Comparison of ENCODE assay signal across 9 cellular contexts in the genomic region with DNA sequence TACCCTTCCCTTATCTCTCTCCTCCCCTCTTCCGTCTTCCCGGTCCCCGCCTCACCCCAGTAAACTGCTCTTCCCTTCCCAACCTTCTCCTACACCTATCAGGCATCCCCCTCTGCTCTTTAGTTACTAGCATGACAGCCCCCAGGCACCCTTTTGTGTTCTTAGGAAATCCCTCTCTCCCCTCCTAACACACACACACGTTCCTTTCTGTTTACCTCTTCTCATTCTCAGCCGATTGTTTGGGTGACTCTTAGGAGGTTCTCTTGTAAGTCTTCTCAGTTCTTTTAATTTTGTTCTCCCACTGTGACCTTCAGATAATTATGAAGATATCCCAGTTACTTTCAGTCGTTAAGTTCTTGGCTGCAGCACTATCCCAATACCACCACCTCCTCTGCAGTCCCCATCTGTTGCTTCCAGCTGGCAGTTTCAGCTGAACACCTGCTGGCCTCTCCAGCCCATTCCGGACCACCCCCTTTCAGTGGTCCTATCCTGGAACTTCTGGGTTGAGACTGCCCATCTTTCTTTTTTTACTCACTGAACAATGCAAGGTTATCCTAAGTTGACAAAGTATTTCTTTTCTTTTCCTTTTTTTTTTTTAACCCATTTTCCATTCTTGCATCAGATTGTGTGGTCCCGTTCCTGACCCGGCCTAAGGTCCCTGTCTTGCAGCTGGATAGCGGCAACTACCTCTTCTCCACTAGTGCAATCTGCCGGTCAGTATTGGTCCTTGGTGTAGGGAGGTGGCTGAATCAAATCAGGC. TPM values are rescaled to one million over a fixed set of nuclear protein-coding genes. Genes with fewer than 3 reads are reported as not detected.
DNase-seq lines count a peak whose midpoint lies in the region; ATAC-seq and TF ChIP-seq lines count a peak whose summit lies in the region.
"Had no signal": no experiment of that assay in that cellular context is flagged by ENCODE, and none has a peak within 500 bp of the region (broad histone marks: within the 10 kb centered on the region; RNA-seq: fewer than 3 reads in every experiment).

No MANE protein-coding gene starts in this region.

- H3K27me3 ChIP-seq in NT2/D1 (ENCODE audit: insufficient read depth, insufficient read length) = no peaks in the 10 kb centered on the region
- H3K27me3 ChIP-seq in osteoblast (ENCODE audit: insufficient read depth, low read length) = no peaks in the 10 kb centered on the region

- DNase-seq in NT2/D1 (ENCODE audit: low read depth, low spot score) (no peak), epithelial cell of esophagus (ENCODE audit: low read depth) (no peak), osteoblast (ENCODE audit: insufficient read length, low spot score, missing footprints) (no peak), NCI-H2081 (lab: John Stamatoyannopoulos, UW) (no peak), NK-92 (lab: John Stamatoyannopoulos, UW; ENCODE audit: unreplicated experiment) (no peak)
- no peak for DNase-seq in activated effector memory CD4-positive, alpha-beta T cell treated with anti-CD3 and anti-CD28 coated beads, Interleukin-2, amount 50 U/mL, for 16 hours

- no peak for ATAC-seq in HG02852 (IDR thresholded peaks at IDR 0.05; ENCODE audit: unreplicated experiment)

- peak overlapping the region; percentile 90 for H2AFZ ChIP-seq in osteoblast (ENCODE audit: low read length)

- H3K79me2 ChIP-seq in osteoblast (ENCODE audit: insufficient read depth, low read length) = peaks cover 42% of the 10 kb centered on the region

- H3K9ac ChIP-seq in NT2/D1 (ENCODE audit: insufficient read length, low read depth) = peak overlapping the region; percentile 99

- H3K9me3 ChIP-seq in NT2/D1 (ENCODE audit: insufficient read depth, low read length) (no peaks in the 10 kb centered on the region; the same call in 1 of the 2 replicates), osteoblast (ENCODE audit: low read depth, low read length) (no peaks in the 10 kb centered on the region)

- H3K4me1 ChIP-seq in NT2/D1 (ENCODE audit: insufficient read depth, insufficient read length) (peaks cover 9% of the 10 kb centered on the region), osteoblast (ENCODE audit: insufficient read depth, low read length) (peaks cover 9% of the 10 kb centered on the region)

- H3K27ac ChIP-seq in osteoblast (ENCODE audit: low read depth, low read length) = peak overlapping the region; percentile 81

- H3K36me3 ChIP-seq in NT2/D1 (ENCODE audit: insufficient read depth, insufficient read length, low read length) (peaks cover 45% of the 10 kb centered on the region), osteoblast (ENCODE audit: insufficient read depth, low read length) (peaks cover 34% of the 10 kb centered on the region)

- H3K4me2 ChIP-seq in osteoblast (ENCODE audit: insufficient read depth, low read length) = peak overlapping the region; percentile 87

- H3K4me3 ChIP-seq in GM12875 (ENCODE audit: low read depth, low read length) (peak overlapping the region; percentile 95), NT2/D1 (ENCODE audit: insufficient read length, low read depth) (peak overlapping the region; percentile 98), epithelial cell of esophagus (ENCODE audit: low read length) (peak overlapping the region; percentile 90), osteoblast (ENCODE audit: insufficient read depth, low read length) (peak overlapping the region; percentile 94)

- no peak for TF ChIP-seq CTCF in GM12875 (IDR thresholded peaks at IDR 0.05; ENCODE audit: borderline replicate concordance, insufficient read depth, low read depth, low read length)
- no peak for TF ChIP-seq CTCF in epithelial cell of esophagus (IDR thresholded peaks at IDR 0.05; ENCODE audit: insufficient read depth, low read depth, low read length, missing control alignments)
- TF ChIP-seq CTCF in osteoblast (IDR thresholded peaks at IDR 0.05; ENCODE audit: extremely low read depth, low read depth, low read length) = no peak

- peaks cover 12% of the 10 kb centered on the region for H4K20me1 ChIP-seq in osteoblast (ENCODE audit: insufficient read depth, low read length)

RNA-seq across cellular contexts. Expression of a gene that starts 0.7 kb away (rescaled TPM):
- total RNA-seq in osteoblast = 171 and 187 TPM in 2 replicates

RNA-seq across cellular contexts. Expression of a gene that starts 8.9 kb away (rescaled TPM):
- 0.29 and 0.36 TPM in 2 replicates for total RNA-seq in osteoblast

RNA-seq across cellular contexts. Expression of a gene that starts 29.0 kb away (rescaled TPM):
- total RNA-seq in osteoblast = 0.29 and 0.36 TPM in 2 replicates

RNA-seq across cellular contexts. Expression of a gene that starts 31.7 kb away (rescaled TPM):
- total RNA-seq in osteoblast = 118 and 136 TPM in 2 replicates

RNA-seq across cellular contexts. Expression of a gene that starts 33.5 kb away (rescaled TPM):
- total RNA-seq in osteoblast = 0.88 and 3.3 TPM in 2 replicates
- total RNA-seq: T-helper 2 cell treated with Interferon-gamma antibody and Interleukin-4, amounts not matched to agents 100 ng/mL and 5 ng/mL, for 36 hours had no signal
